In the genomic region with DNA sequence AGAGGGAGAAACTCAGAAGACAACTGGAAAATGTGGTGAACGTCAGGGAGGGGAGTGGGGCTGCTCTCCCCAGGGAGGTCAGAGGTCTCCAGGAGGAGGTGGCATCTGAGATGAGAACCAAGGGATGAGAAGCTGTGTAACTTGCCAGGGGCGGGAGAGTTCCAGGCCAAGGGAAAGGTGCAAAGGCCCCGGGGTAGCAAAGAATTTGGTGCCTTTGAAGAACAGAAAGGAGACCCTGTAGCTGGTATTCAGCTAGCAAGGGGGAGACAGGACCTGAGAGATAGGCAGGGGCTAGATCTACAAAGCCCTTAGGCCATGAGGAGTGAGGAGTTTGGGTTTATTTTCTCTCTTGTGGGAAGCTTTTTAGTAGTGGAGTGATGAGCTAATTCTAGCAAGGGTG, we compare ENCODE assay signal across 28 cellular contexts. TPM values are rescaled to one million over a fixed set of nuclear protein-coding genes. Genes with fewer than 3 reads are reported as not detected.
"Had no signal": no experiment of that assay in that cellular context is flagged by ENCODE, and none has a peak within 500 bp of the region (broad histone marks: within the 10 kb centered on the region; RNA-seq: fewer than 3 reads in every experiment).

No MANE protein-coding gene starts in this region.

- H3K9me3 Mint-ChIP-seq: activated B cell treated with CpG ODN at 0.5 μM for 24 hours; activated naive CD8-positive, alpha-beta T cell treated with anti-CD3 and anti-CD28 coated beads for 36 hours; central memory CD8-positive, alpha-beta T cell; natural killer cell; stimulated activated memory B cell treated with anti-CD40 and anti-IgM and Interleukin-4, amounts not matched to agents 10 μg/mL and 1 μg/mL and 100 μg/mL, for 72 hours had no signal

- H3K4me1 ChIP-seq: breast epithelium, foreskin keratinocyte had no signal

- H3K4me3 ChIP-seq: breast epithelium, coronary artery, right lobe of liver, skin epidermis, transverse colon, uterus had no signal

- DNase-seq: activated B cell treated with CpG ODN at 0.5 μM for 24 hours; activated CD4-positive, alpha-beta T cell treated with anti-CD3 and anti-CD28 coated beads for 4 hours; activated CD4-positive, alpha-beta T cell treated with anti-CD3 and anti-CD28 coated beads, Interleukin-2, amount 50 U/mL, for 48 hours; activated CD8-positive, alpha-beta memory T cell treated with anti-CD3 and anti-CD28 coated beads, Interleukin-2, amount 50 U/mL, for 48 hours; activated naive CD4-positive, alpha-beta T cell treated with Interleukin-2 at 50 U/mL for 16 hours; activated naive CD8-positive, alpha-beta T cell treated with anti-CD3 and anti-CD28 coated beads for 36 hours; activated T-cell treated with anti-CD3 and anti-CD28 coated beads, Interleukin-2, amount 50 U/mL, for 48 hours; foreskin keratinocyte; hypothalamus; left ventricle myocardium superior; mammary epithelial cell; midbrain; natural killer cell; occipital lobe; posterior cingulate gyrus; right lobe of liver; stimulated activated CD4-positive, alpha-beta T cell treated with anti-CD3 and anti-CD28 coated beads, Interleukin-1b, Interleukin-23, amount 100 ng/mL, for 48 hours; T-helper 1 cell; T-helper 9 cell; transverse colon; uterus had no signal

- H3K27ac ChIP-seq: foreskin keratinocyte, right lobe of liver, transverse colon, uterus had no signal

- H3K9me3 ChIP-seq: breast epithelium, right lobe of liver, transverse colon, uterus had no signal

- H3K36me3 Mint-ChIP-seq: activated naive CD8-positive, alpha-beta T cell treated with anti-CD3 and anti-CD28 coated beads for 36 hours; natural killer cell; stimulated activated memory B cell treated with anti-CD40 and anti-IgM and Interleukin-4, amounts not matched to agents 10 μg/mL and 1 μg/mL and 100 μg/mL, for 72 hours had no signal

- H3K27ac Mint-ChIP-seq: activated B cell treated with CpG ODN at 0.5 μM for 24 hours; activated naive CD8-positive, alpha-beta T cell treated with anti-CD3 and anti-CD28 coated beads for 36 hours; natural killer cell; stimulated activated memory B cell treated with anti-CD40 and anti-IgM and Interleukin-4, amounts not matched to agents 10 μg/mL and 1 μg/mL and 100 μg/mL, for 72 hours had no signal

- H3K27me3 ChIP-seq: breast epithelium, right lobe of liver, uterus had no signal

- H3K4me3 Mint-ChIP-seq: activated B cell treated with CpG ODN at 0.5 μM for 24 hours; activated naive CD8-positive, alpha-beta T cell treated with anti-CD3 and anti-CD28 coated beads for 36 hours; central memory CD8-positive, alpha-beta T cell; natural killer cell; stimulated activated memory B cell treated with anti-CD40 and anti-IgM and Interleukin-4, amounts not matched to agents 10 μg/mL and 1 μg/mL and 100 μg/mL, for 72 hours had no signal

- ATAC-seq: foreskin keratinocyte; left ventricle myocardium superior; natural killer cell; right lobe of liver; stimulated activated memory B cell treated with anti-CD40 and anti-IgM and Interleukin-4, amounts not matched to agents 10 μg/mL and 1 μg/mL and 100 μg/mL, for 72 hours had no signal

- H3K36me3 ChIP-seq: breast epithelium, right lobe of liver, transverse colon, uterus had no signal

RNA-seq across cellular contexts. Expression of a gene that starts 57.2 kb away (rescaled TPM):
- total RNA-seq: activated B cell treated with CpG ODN at 0.5 μM for 24 hours; activated CD8-positive, alpha-beta memory T cell treated with anti-CD3 and anti-CD28 coated beads for 36 hours; activated naive CD8-positive, alpha-beta T cell treated with anti-CD3 and anti-CD28 coated beads for 36 hours; astrocyte; occipital lobe had no signal
